ENCODE assay signal across 1 cellular context in the genomic region with DNA sequence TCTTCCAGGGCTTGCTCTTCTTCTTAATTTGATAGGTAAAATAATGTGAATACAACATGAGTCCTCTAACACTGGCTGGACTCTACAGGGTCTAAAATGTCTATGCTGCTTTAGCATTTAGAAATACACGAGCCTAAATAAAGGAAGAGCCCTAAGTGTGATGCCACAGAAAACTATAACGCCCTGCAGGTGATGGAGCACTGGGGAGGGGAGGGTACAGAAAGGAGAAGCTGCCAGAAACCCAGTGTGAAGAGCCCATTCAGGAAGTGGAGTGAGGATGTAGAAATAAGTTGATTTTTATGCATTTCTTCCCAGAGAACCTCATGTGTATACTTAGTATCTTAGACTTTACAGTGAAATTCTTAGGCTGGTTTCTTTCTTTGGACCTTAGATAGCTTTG.
TF ChIP-seq lines count a peak whose summit lies in the region.

No MANE protein-coding gene starts in this region.

TF ChIP-seq in IMR-90, 13 proteins besides CTCF, POLR2A, EP300 and RAD21 (continued from another document):
- TF ChIP-seq, protein P1, sequence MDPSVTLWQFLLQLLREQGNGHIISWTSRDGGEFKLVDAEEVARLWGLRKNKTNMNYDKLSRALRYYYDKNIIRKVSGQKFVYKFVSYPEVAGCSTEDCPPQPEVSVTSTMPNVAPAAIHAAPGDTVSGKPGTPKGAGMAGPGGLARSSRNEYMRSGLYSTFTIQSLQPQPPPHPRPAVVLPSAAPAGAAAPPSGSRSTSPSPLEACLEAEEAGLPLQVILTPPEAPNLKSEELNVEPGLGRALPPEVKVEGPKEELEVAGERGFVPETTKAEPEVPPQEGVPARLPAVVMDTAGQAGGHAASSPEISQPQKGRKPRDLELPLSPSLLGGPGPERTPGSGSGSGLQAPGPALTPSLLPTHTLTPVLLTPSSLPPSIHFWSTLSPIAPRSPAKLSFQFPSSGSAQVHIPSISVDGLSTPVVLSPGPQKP (IDR thresholded peaks at IDR 0.05; ENCODE audit: borderline replicate concordance, low read depth, low read length) = no peak
- TF ChIP-seq, protein P2, sequence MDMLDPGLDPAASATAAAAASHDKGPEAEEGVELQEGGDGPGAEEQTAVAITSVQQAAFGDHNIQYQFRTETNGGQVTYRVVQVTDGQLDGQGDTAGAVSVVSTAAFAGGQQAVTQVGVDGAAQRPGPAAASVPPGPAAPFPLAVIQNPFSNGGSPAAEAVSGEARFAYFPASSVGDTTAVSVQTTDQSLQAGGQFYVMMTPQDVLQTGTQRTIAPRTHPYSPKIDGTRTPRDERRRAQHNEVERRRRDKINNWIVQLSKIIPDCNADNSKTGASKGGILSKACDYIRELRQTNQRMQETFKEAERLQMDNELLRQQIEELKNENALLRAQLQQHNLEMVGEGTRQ (IDR thresholded peaks at IDR 0.05; ENCODE audit: low read depth, low read length) = no peak
- TF ChIP-seq RCOR1 (IDR thresholded peaks at IDR 0.05; ENCODE audit: insufficient replicate concordance, low read length) (no peak), MAZ (IDR thresholded peaks at IDR 0.05; ENCODE audit: borderline replicate concordance, low read depth, low read length) (no peak), MXI1 (IDR thresholded peaks at IDR 0.05; ENCODE audit: borderline replicate concordance, low read depth, low read length) (no peak), BHLHE40 (IDR thresholded peaks at IDR 0.05; ENCODE audit: low read depth, low read length) (no peak), NFE2L2 (IDR thresholded peaks at IDR 0.05; ENCODE audit: low read depth, low read length) (no peak)
